In genomic region chr7:74454059-74454947, GRCh38 we compare ENCODE assay signal across 1 cellular context.
A peak's percentile ranks its signal among the peaks of the same experiment; 100 is the strongest.
TF ChIP-seq lines count a peak whose summit lies in the region.

No MANE protein-coding gene starts in this region.

TF ChIP-seq in GM12878, 131 proteins besides CTCF, POLR2A, EP300 and RAD21 (continued from another document):
- TF ChIP-seq RCOR1 (conservative IDR thresholded peaks at IDR 0.05; ENCODE audit: low read depth, low read length) = no peak
- TF ChIP-seq KLF5 (IDR thresholded peaks at IDR 0.05; ENCODE audit: partially characterized antibody) = no peak
- no peak for TF ChIP-seq JUND (IDR thresholded peaks at IDR 0.05; ENCODE audit: low read depth, low read length)
- 0 out of 2 replicates have a peak, but pooled peaks have one; percentile 22 for TF ChIP-seq DPF2 (IDR thresholded peaks at IDR 0.05)
- no peak for TF ChIP-seq IKZF2 (IDR thresholded peaks at IDR 0.05)
- no peak for TF ChIP-seq ZZZ3 (IDR thresholded peaks at IDR 0.05; ENCODE audit: control insufficient read depth, insufficient read length, low read depth)
- TF ChIP-seq BRCA1 (IDR thresholded peaks at IDR 0.05; ENCODE audit: low read depth, low read length) = no peak
- TF ChIP-seq NR2F1 (conservative IDR thresholded peaks at IDR 0.05) = no peak
- peak; percentile 23; the same call in 1 of the 2 replicates for TF ChIP-seq IKZF1 (conservative IDR thresholded peaks at IDR 0.05)
- TF ChIP-seq, protein P1, sequence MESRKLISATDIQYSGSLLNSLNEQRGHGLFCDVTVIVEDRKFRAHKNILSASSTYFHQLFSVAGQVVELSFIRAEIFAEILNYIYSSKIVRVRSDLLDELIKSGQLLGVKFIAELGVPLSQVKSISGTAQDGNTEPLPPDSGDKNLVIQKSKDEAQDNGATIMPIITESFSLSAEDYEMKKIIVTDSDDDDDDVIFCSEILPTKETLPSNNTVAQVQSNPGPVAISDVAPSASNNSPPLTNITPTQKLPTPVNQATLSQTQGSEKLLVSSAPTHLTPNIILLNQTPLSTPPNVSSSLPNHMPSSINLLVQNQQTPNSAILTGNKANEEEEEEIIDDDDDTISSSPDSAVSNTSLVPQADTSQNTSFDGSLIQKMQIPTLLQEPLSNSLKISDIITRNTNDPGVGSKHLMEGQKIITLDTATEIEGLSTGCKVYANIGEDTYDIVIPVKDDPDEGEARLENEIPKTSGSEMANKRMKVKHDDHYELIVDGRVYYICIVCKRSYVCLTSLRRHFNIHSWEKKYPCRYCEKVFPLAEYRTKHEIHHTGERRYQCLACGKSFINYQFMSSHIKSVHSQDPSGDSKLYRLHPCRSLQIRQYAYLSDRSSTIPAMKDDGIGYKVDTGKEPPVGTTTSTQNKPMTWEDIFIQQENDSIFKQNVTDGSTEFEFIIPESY (IDR thresholded peaks at IDR 0.05) = no peak
- TF ChIP-seq RUNX3 (IDR thresholded peaks at IDR 0.05; ENCODE audit: low read length) = no peak
- TF ChIP-seq RAD51 (IDR thresholded peaks at IDR 0.05) = no peak
- TF ChIP-seq BCL11A (IDR thresholded peaks at IDR 0.05; ENCODE audit: low read depth, low read length) = no peak
- TF ChIP-seq, protein P2, sequence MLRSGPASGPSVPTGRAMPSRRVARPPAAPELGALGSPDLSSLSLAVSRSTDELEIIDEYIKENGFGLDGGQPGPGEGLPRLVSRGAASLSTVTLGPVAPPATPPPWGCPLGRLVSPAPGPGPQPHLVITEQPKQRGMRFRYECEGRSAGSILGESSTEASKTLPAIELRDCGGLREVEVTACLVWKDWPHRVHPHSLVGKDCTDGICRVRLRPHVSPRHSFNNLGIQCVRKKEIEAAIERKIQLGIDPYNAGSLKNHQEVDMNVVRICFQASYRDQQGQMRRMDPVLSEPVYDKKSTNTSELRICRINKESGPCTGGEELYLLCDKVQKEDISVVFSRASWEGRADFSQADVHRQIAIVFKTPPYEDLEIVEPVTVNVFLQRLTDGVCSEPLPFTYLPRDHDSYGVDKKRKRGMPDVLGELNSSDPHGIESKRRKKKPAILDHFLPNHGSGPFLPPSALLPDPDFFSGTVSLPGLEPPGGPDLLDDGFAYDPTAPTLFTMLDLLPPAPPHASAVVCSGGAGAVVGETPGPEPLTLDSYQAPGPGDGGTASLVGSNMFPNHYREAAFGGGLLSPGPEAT (IDR thresholded peaks at IDR 0.05; ENCODE audit: low read depth) = no peak
- TF ChIP-seq TBL1XR1 (IDR thresholded peaks at IDR 0.05; ENCODE audit: low read depth, low read length) = no peak
- no peak for TF ChIP-seq PAX8 (IDR thresholded peaks at IDR 0.05)
- TF ChIP-seq SUZ12 (IDR thresholded peaks at IDR 0.05; ENCODE audit: unreplicated experiment) = peak; percentile 36
